15 cellular contexts compared by ENCODE assay signal in the genomic region with DNA sequence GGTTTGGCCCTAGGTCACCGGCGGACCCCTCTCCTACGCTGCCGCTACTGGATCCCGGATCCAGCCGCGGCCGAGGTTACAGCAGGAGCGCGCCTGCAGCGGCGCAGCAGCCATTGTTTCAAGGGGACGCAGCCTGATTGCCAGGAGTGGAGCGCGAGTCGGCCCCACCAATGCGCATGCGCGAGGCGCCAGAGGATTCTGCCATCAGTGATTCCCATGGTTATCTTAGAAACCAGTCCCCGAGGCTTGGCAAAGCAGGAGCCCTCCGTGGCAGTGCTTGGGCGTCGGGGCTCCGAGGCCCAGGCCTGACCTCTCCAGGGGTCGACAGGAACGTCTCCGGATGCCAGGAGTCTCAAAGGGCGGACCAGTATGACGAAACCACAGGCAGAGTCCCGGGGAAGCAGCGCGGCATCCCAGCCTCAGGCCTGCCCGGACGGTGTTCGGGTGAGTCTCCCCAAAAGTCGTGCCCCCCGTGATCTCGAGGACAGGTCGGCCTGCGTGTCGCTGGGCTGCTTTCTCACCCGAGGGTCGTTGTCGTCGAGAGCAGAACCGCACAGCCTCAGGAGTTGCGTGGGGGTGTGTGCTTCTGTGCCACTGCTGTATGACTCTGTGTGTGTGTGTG.
"Had no signal": no experiment of that assay in that cellular context is flagged by ENCODE, and none has a peak within 500 bp of the region (broad histone marks: within the 10 kb centered on the region; RNA-seq: fewer than 3 reads in every experiment).

No MANE protein-coding gene starts in this region.

- H3K4me3 Mint-ChIP-seq: dendritic cell treated with granulocyte-macrophage colony-stimulating factor and Interleukin-4, amounts not matched to agents 40 ng/mL and 50 ng/mL, for 4 days; naive thymus-derived CD8-positive, alpha-beta T cell; type B pancreatic cell had no signal

- H3K36me3 ChIP-seq: right atrium auricular region, sigmoid colon, stomach had no signal

- ATAC-seq: mucosa of descending colon; naive thymus-derived CD8-positive, alpha-beta T cell had no signal

- H3K27ac Mint-ChIP-seq: dendritic cell treated with granulocyte-macrophage colony-stimulating factor and Interleukin-4, amounts not matched to agents 40 ng/mL and 50 ng/mL, for 4 days; naive thymus-derived CD8-positive, alpha-beta T cell; type B pancreatic cell had no signal

- H3K27me3 ChIP-seq: right atrium auricular region, sigmoid colon, stomach had no signal

- DNase-seq: foreskin melanocyte; head of caudate nucleus; hippocampal formation; mammary epithelial cell; mucosa of descending colon; naive thymus-derived CD8-positive, alpha-beta T cell; sigmoid colon; stimulated activated CD4-positive, alpha-beta T cell treated with anti-CD3 and anti-CD28 coated beads, Interleukin-12 subunit alpha, Interleukin-12 subunit beta, amount 100 ng/mL, for 4 hours; stimulated activated naive CD4-positive, alpha-beta T cell; stomach; substantia nigra had no signal

- H3K27me3 Mint-ChIP-seq: dendritic cell treated with granulocyte-macrophage colony-stimulating factor and Interleukin-4, amounts not matched to agents 40 ng/mL and 50 ng/mL, for 4 days; naive thymus-derived CD8-positive, alpha-beta T cell; type B pancreatic cell had no signal

- H3K4me1 ChIP-seq: right atrium auricular region, sigmoid colon, stomach had no signal

- H3K4me3 ChIP-seq: mucosa of descending colon, right atrium auricular region, sigmoid colon, skin epidermis, stomach had no signal

- H3K9me3 ChIP-seq: right atrium auricular region had no signal

- H3K36me3 Mint-ChIP-seq: type B pancreatic cell had no signal

- H3K27ac ChIP-seq: right atrium auricular region, sigmoid colon, skin epidermis, stomach had no signal
